In the genomic region with DNA sequence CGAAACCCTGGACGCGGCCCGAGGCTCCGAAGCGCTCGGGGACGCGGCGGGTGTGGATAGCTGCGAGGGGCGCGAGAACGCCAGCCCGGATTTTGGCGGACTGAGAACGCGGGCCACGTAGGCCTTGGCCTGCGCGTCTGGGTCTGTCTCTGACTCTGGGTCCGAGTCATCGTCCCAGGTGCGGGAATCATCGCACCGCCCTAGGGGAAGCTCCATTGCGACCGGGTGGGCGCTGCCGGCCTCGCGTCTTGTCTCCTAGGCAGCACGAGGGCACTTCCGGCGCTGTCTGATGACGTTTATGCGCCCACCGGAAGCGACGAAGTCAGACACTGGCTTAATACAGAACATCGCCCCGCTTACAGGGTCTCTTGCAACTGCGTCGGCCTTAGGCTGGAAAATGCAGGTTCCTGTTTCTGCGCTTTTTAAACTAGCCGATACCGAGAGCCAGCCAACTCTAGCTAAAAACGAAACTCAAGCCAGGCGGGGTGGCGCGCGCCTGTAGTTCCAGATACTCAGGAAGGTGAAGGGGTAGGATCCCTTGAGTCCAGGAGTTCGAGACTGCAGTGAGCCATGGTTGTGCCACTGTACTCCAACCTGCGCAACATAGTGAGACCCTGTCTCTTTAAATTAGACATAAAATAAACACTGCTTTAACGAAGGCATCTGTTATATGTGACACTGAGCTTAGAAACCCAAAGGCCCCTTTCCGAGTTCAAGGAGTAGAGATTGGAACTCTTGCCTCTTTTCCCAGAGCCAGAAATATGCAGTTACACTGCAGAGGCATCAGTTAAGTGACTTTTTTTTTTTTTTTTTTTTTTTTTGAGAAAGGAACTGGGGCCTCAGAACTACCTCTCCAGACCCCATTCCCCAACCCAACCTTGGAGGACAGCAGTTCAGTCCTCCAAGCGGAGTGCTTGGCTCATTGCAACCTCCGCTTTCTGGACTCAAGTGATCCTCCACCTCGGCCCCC, we compare ENCODE assay signal across 8 cellular contexts. TPM values are rescaled to one million over a fixed set of nuclear protein-coding genes. Genes with fewer than 3 reads are reported as not detected.
DNase-seq lines count a peak whose midpoint lies in the region; ATAC-seq and TF ChIP-seq lines count a peak whose summit lies in the region.

A gene (minus strand): TSS at position 266 of the 970 bp plus-strand sequence. CDS start 50 bp downstream, at position 216.

- RAD21 ChIA-PET in HCT116 (lab: Charles Lee; ENCODE audit: low non-redundant PET in 1 of 2, low total read pairs in 2 of 2, uncharacterized antibody in 2 of 2, unreplicated experiment in 2 of 2): interaction anchor here in 1 of 2 experiments (0.7 kb wide), 1 partner anchor 95 kb away, joined by 3 read pairs; a partner anchor contains a TSS

- peaks cover 12% of the 10 kb centered on the region for H3K36me3 Mint-ChIP-seq in activated naive CD4-positive, alpha-beta T cell treated with anti-CD3 and anti-CD28 coated beads, Interleukin-2, amount 10 ng/mL, durations not matched to agents 7 days and 5 days

- TF ChIP-seq RAD21 in HCT116 (IDR thresholded peaks at IDR 0.05; ENCODE audit: low read depth): no peak

- TF ChIP-seq POLR2A in HCT116 (IDR thresholded peaks at IDR 0.05; ENCODE audit: borderline replicate concordance, extremely low read depth, insufficient read depth, insufficient read length): peak; percentile 71

- peak within 1 kb of the TSS; percentile 53 for H3K27ac ChIP-seq in HCT116 (ENCODE audit: low read depth, low read length)
- H3K27ac ChIP-seq in substantia nigra (ENCODE audit: low read depth, low read length, poor library complexity, severe bottlenecking): peak within 1 kb of the TSS; percentile 89

- peaks cover 9 to 23% of the 10 kb centered on the region in 2 experiments; a peak in 3 of 4 replicates for H3K4me1 ChIP-seq in HCT116 (ENCODE audit: control insufficient read depth in 1 of 2, insufficient read depth in 2 of 2, low read length in 2 of 2)

- POLR2A ChIA-PET in HCT116 (lab: Charles Lee): interaction anchor here (0.6 to 1.6 kb wide), 4 partner anchors 15 to 118 kb away, joined by 3 to 8 read pairs (median 3); a partner anchor contains a TSS

- no peaks in the 10 kb centered on the region for H3K27me3 ChIP-seq in HCT116 (ENCODE audit: insufficient read depth, low read length)

- H3K79me2 ChIP-seq in HCT116 (ENCODE audit: insufficient read depth, low read length): peaks cover 10% of the 10 kb centered on the region; the same call in 1 of the 2 replicates

- H3K9me3 Mint-ChIP-seq in activated naive CD4-positive, alpha-beta T cell treated with anti-CD3 and anti-CD28 coated beads, Interleukin-2, amount 10 ng/mL, durations not matched to agents 7 days and 5 days: no peaks in the 10 kb centered on the region

- H3K4me3 Mint-ChIP-seq in activated naive CD4-positive, alpha-beta T cell treated with anti-CD3 and anti-CD28 coated beads, Interleukin-2, amount 10 ng/mL, durations not matched to agents 7 days and 5 days: peak within 1 kb of the TSS; percentile 88

- no peaks in the 10 kb centered on the region for H3K9me3 ChIP-seq in HCT116 (ENCODE audit: control insufficient read depth in 1 of 2, insufficient read depth in 1 of 2, low read depth in 1 of 2, low read length in 2 of 2)

- peak within 1 kb of the TSS; percentile 93 for H3K4me2 ChIP-seq in HCT116 (ENCODE audit: low read length)

- H4K20me1 ChIP-seq in HCT116 (ENCODE audit: insufficient read depth): no peaks in the 10 kb centered on the region

- peak; percentile 88 for ATAC-seq in HCT116

- CTCF ChIA-PET in HCT116 (lab: Charles Lee): no interaction called here
- CTCF ChIA-PET in activated naive CD4-positive, alpha-beta T cell treated with anti-CD3 and anti-CD28 coated beads, Interleukin-2, amount 10 ng/mL, durations not matched to agents 7 days and 5 days (lab: Charles Lee): no interaction called here

- peaks cover 24% of the 10 kb centered on the region for H3K4me1 Mint-ChIP-seq in activated naive CD4-positive, alpha-beta T cell treated with anti-CD3 and anti-CD28 coated beads, Interleukin-2, amount 10 ng/mL, durations not matched to agents 7 days and 5 days

- no peak within 1 kb of the TSS for H2AFZ ChIP-seq in HCT116 (ENCODE audit: low read depth, low read length, poor library complexity, severe bottlenecking)

- peak within 1 kb of the TSS; percentile 97 for H3K27ac Mint-ChIP-seq in activated naive CD4-positive, alpha-beta T cell treated with anti-CD3 and anti-CD28 coated beads, Interleukin-2, amount 10 ng/mL, durations not matched to agents 7 days and 5 days

- H3K36me3 ChIP-seq in HCT116 (ENCODE audit: control insufficient read depth in 1 of 2, insufficient read depth in 2 of 2, low read length in 2 of 2): peaks cover 18 to 23% of the 10 kb centered on the region in 2 experiments; a peak in 3 of 4 replicates

- H3K27me3 Mint-ChIP-seq in activated naive CD4-positive, alpha-beta T cell treated with anti-CD3 and anti-CD28 coated beads, Interleukin-2, amount 10 ng/mL, durations not matched to agents 7 days and 5 days: no peaks in the 10 kb centered on the region

- H3K9ac ChIP-seq in HCT116 (ENCODE audit: low read length): peak within 1 kb of the TSS; percentile 90

- DNase-seq in ELR (ENCODE audit: low read depth): peak; percentile 95
- DNase-seq in HCT116 (ENCODE audit: low read depth, low spot score): peak; percentile 91
- DNase-seq in NCI-H1048 (lab: John Stamatoyannopoulos, UW): peak; percentile 76
- DNase-seq in SK-N-DZ (ENCODE audit: low spot score): peak; percentile 95
- peak; percentile 99 for DNase-seq in activated naive CD4-positive, alpha-beta T cell treated with anti-CD3 and anti-CD28 coated beads, Interleukin-2, amount 10 ng/mL, durations not matched to agents 7 days and 5 days
- peak; percentile 96 for DNase-seq in germinal center (ENCODE audit: low spot score)
- DNase-seq in non-pigmented ciliary epithelial cell (ENCODE audit: low read depth): peak; percentile 79
- peak; percentile 64 to 99 (median 92) for DNase-seq in substantia nigra (lab: John Stamatoyannopoulos, UW)

- TF ChIP-seq CTCF in HCT116 (IDR thresholded peaks at IDR 0.05 in 2 of 3, conservative IDR thresholded peaks at IDR 0.05 in 1 of 3; ENCODE audit: borderline replicate concordance in 1 of 3, insufficient read depth in 1 of 3, low read depth in 2 of 3, low read length in 2 of 3): no peak

- peak within 1 kb of the TSS; percentile 88 to 92 for H3K4me3 ChIP-seq in HCT116 (replicated peaks in 1 of 2; ENCODE audit: low read depth in 1 of 2, low read length in 2 of 2)

- H3K9me2 ChIP-seq in HCT116 (ENCODE audit: insufficient read depth): no peaks in the 10 kb centered on the region

- intact Hi-C loops in HCT116 (cut with micrococcal nuclease): no loop called here

- TSS peak; percentile 99 for BruUV-seq in HCT116 (replicated peaks; lab: Mats Ljungman, UMichigan)

TF ChIP-seq in HCT116, 20 proteins besides CTCF, POLR2A, EP300 and RAD21 (continues in another document):
- TF ChIP-seq CEBPB (IDR thresholded peaks at IDR 0.05; ENCODE audit: low read depth) (no peak), ELF1 (IDR thresholded peaks at IDR 0.05; ENCODE audit: borderline replicate concordance, low read depth) (no peak; the same call in 1 of the 2 replicates), POLR2AphosphoS5 (IDR thresholded peaks at IDR 0.05; ENCODE audit: low read depth, low read length) (peak; percentile 92), YY1 (IDR thresholded peaks at IDR 0.05; ENCODE audit: extremely low read depth, insufficient replicate concordance, low read depth, low read length) (peak; percentile 56), ZNF274 (IDR thresholded peaks at IDR 0.05; ENCODE audit: low read depth, low read length) (no peak), ZFX (IDR thresholded peaks at IDR 0.05) (peak; percentile 58; the same call in 1 of the 2 replicates), EZH2phosphoT487 (IDR thresholded peaks at IDR 0.05; ENCODE audit: borderline replicate concordance) (no peak), FOSL1 (IDR thresholded peaks at IDR 0.05; ENCODE audit: low read depth) (no peak), EGR1 (IDR thresholded peaks at IDR 0.05; ENCODE audit: low read depth) (no peak)
- TF ChIP-seq, protein P1, sequence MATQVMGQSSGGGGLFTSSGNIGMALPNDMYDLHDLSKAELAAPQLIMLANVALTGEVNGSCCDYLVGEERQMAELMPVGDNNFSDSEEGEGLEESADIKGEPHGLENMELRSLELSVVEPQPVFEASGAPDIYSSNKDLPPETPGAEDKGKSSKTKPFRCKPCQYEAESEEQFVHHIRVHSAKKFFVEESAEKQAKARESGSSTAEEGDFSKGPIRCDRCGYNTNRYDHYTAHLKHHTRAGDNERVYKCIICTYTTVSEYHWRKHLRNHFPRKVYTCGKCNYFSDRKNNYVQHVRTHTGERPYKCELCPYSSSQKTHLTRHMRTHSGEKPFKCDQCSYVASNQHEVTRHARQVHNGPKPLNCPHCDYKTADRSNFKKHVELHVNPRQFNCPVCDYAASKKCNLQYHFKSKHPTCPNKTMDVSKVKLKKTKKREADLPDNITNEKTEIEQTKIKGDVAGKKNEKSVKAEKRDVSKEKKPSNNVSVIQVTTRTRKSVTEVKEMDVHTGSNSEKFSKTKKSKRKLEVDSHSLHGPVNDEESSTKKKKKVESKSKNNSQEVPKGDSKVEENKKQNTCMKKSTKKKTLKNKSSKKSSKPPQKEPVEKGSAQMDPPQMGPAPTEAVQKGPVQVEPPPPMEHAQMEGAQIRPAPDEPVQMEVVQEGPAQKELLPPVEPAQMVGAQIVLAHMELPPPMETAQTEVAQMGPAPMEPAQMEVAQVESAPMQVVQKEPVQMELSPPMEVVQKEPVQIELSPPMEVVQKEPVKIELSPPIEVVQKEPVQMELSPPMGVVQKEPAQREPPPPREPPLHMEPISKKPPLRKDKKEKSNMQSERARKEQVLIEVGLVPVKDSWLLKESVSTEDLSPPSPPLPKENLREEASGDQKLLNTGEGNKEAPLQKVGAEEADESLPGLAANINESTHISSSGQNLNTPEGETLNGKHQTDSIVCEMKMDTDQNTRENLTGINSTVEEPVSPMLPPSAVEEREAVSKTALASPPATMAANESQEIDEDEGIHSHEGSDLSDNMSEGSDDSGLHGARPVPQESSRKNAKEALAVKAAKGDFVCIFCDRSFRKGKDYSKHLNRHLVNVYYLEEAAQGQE (IDR thresholded peaks at IDR 0.05; ENCODE audit: low read depth): no peak

RNA-seq across cellular contexts. Expression of the gene that starts here (rescaled TPM):
- 14.0 TPM for total RNA-seq in HCT116 (2021; ENCODE audit: unreplicated experiment)
- 10.7 and 12.5 TPM in 2 replicates for polyA plus RNA-seq in HCT116 (2012)
- polyA plus RNA-seq in SK-N-DZ (2014; cell fraction: cytosol; rRNA removed): 17.4 and 17.8 TPM in 2 replicates
- 15.1 and 15.9 TPM in 2 replicates for polyA plus RNA-seq in SK-N-DZ (2014; cell fraction: nucleus; rRNA removed)

Comparison
In these comparisons a context has a peak if more than half of its experiments do, and no peak if none do; other contexts are left out.
1. Peak in every context shown above with its lines: DNase-seq, ATAC-seq, H3K4me3 ChIP-seq and H3K27ac ChIP-seq.